ENCODE assay signal across 1 cellular context in genomic region chr5:179607449-179607931, GRCh38.
TF ChIP-seq lines count a peak whose summit lies in the region.

No MANE protein-coding gene starts in this region.

TF ChIP-seq in K562, 482 proteins besides CTCF, POLR2A, EP300 and RAD21 (continued from another document):
- peak; percentile 38; the same call in 1 of the 2 replicates for TF ChIP-seq POLR2G (IDR thresholded peaks at IDR 0.05; ENCODE audit: low read depth, low read length)
TF ChIP-seq in K562: peak in this region for 1.
